ENCODE assay signal across 1 cellular context in the genomic region with DNA sequence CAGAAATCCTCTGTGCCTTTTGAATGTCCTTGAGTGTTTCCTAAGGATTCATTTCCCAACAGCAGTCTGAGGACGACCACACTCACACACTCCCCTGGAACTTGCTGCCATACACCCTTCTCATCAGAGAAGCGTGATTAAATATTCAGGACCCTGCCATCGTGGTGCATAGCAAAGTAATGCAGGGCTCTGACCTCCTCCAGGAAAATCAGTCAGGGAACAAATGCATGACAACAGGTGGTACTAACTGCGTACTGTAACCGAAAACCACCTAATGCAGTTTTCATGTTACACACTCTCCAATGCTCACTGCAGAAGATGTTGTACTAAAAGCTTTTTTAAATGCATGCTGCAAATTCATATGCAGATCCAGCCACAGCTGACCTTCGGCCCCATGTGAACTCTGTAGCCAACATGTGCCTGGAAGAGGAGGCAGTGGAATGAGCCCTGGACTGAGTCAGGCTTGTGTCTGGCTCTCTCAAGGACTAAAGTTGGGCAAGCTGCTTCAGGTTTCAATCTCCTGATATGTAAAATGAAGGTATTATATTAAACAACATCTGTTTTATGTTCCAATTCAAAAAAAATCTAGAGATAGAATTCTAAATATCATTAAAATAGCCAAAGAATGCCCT.
TF ChIP-seq lines count a peak whose summit lies in the region.

No MANE protein-coding gene starts in this region.

TF ChIP-seq in GM23338, 12 proteins besides CTCF, POLR2A, EP300 and RAD21 (continued from another document):
- TF ChIP-seq, protein P1, sequence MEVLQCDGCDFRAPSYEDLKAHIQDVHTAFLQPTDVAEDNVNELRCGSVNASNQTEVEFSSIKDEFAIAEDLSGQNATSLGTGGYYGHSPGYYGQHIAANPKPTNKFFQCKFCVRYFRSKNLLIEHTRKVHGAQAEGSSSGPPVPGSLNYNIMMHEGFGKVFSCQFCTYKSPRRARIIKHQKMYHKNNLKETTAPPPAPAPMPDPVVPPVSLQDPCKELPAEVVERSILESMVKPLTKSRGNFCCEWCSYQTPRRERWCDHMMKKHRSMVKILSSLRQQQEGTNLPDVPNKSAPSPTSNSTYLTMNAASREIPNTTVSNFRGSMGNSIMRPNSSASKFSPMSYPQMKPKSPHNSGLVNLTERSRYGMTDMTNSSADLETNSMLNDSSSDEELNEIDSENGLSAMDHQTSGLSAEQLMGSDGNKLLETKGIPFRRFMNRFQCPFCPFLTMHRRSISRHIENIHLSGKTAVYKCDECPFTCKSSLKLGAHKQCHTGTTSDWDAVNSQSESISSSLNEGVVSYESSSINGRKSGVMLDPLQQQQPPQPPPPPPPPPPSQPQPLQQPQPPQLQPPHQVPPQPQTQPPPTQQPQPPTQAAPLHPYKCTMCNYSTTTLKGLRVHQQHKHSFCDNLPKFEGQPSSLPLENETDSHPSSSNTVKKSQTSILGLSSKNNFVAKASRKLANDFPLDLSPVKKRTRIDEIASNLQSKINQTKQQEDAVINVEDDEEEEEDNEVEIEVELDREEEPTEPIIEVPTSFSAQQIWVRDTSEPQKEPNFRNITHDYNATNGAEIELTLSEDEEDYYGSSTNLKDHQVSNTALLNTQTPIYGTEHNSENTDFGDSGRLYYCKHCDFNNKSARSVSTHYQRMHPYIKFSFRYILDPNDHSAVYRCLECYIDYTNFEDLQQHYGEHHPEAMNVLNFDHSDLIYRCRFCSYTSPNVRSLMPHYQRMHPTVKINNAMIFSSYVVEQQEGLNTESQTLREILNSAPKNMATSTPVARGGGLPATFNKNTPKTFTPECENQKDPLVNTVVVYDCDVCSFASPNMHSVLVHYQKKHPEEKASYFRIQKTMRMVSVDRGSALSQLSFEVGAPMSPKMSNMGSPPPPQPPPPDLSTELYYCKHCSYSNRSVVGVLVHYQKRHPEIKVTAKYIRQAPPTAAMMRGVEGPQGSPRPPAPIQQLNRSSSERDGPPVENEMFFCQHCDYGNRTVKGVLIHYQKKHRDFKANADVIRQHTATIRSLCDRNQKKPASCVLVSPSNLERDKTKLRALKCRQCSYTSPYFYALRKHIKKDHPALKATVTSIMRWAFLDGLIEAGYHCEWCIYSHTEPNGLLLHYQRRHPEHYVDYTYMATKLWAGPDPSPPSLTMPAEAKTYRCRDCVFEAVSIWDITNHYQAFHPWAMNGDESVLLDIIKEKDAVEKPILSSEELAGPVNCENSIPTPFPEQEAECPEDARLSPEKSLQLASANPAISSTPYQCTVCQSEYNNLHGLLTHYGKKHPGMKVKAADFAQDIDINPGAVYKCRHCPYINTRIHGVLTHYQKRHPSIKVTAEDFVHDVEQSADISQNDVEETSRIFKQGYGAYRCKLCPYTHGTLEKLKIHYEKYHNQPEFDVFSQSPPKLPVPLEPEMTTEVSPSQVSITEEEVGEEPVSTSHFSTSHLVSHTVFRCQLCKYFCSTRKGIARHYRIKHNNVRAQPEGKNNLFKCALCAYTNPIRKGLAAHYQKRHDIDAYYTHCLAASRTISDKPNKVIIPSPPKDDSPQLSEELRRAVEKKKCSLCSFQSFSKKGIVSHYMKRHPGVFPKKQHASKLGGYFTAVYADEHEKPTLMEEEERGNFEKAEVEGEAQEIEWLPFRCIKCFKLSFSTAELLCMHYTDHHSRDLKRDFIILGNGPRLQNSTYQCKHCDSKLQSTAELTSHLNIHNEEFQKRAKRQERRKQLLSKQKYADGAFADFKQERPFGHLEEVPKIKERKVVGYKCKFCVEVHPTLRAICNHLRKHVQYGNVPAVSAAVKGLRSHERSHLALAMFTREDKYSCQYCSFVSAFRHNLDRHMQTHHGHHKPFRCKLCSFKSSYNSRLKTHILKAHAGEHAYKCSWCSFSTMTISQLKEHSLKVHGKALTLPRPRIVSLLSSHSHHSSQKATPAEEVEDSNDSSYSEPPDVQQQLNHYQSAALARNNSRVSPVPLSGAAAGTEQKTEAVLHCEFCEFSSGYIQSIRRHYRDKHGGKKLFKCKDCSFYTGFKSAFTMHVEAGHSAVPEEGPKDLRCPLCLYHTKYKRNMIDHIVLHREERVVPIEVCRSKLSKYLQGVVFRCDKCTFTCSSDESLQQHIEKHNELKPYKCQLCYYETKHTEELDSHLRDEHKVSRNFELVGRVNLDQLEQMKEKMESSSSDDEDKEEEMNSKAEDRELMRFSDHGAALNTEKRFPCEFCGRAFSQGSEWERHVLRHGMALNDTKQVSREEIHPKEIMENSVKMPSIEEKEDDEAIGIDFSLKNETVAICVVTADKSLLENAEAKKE (CRISPR knock-in tag; IDR thresholded peaks at IDR 0.05) = no peak
- TF ChIP-seq NANOG (IDR thresholded peaks at IDR 0.05; ENCODE audit: borderline replicate concordance) (no peak), ZNF114 (CRISPR knock-in tag; IDR thresholded peaks at IDR 0.05) (no peak), ZNF331 (CRISPR knock-in tag; IDR thresholded peaks at IDR 0.05; ENCODE audit: low read depth) (no peak), JUNB (IDR thresholded peaks at IDR 0.05; ENCODE audit: unreplicated experiment) (no peak), CREB1 (CRISPR knock-in tag; IDR thresholded peaks at IDR 0.05; ENCODE audit: low read depth) (no peak), EZH2 (IDR thresholded peaks at IDR 0.05; ENCODE audit: low read depth, unreplicated experiment) (no peak), EZH2phosphoT487 (IDR thresholded peaks at IDR 0.05; ENCODE audit: unreplicated experiment) (no peak)
- TF ChIP-seq, protein P2, sequence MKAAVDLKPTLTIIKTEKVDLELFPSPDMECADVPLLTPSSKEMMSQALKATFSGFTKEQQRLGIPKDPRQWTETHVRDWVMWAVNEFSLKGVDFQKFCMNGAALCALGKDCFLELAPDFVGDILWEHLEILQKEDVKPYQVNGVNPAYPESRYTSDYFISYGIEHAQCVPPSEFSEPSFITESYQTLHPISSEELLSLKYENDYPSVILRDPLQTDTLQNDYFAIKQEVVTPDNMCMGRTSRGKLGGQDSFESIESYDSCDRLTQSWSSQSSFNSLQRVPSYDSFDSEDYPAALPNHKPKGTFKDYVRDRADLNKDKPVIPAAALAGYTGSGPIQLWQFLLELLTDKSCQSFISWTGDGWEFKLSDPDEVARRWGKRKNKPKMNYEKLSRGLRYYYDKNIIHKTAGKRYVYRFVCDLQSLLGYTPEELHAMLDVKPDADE (IDR thresholded peaks at IDR 0.05) = no peak
- TF ChIP-seq, protein P3, sequence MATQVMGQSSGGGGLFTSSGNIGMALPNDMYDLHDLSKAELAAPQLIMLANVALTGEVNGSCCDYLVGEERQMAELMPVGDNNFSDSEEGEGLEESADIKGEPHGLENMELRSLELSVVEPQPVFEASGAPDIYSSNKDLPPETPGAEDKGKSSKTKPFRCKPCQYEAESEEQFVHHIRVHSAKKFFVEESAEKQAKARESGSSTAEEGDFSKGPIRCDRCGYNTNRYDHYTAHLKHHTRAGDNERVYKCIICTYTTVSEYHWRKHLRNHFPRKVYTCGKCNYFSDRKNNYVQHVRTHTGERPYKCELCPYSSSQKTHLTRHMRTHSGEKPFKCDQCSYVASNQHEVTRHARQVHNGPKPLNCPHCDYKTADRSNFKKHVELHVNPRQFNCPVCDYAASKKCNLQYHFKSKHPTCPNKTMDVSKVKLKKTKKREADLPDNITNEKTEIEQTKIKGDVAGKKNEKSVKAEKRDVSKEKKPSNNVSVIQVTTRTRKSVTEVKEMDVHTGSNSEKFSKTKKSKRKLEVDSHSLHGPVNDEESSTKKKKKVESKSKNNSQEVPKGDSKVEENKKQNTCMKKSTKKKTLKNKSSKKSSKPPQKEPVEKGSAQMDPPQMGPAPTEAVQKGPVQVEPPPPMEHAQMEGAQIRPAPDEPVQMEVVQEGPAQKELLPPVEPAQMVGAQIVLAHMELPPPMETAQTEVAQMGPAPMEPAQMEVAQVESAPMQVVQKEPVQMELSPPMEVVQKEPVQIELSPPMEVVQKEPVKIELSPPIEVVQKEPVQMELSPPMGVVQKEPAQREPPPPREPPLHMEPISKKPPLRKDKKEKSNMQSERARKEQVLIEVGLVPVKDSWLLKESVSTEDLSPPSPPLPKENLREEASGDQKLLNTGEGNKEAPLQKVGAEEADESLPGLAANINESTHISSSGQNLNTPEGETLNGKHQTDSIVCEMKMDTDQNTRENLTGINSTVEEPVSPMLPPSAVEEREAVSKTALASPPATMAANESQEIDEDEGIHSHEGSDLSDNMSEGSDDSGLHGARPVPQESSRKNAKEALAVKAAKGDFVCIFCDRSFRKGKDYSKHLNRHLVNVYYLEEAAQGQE (IDR thresholded peaks at IDR 0.05; ENCODE audit: unreplicated experiment) = no peak
